Comparison of ENCODE assay signal across 17 cellular contexts in genomic region chr13:102978168-102978567, GRCh38.
DNase-seq lines count a peak whose midpoint lies in the region; ATAC-seq, FAIRE-seq and TF ChIP-seq lines count a peak whose summit lies in the region.
"Had no signal": no experiment of that assay in that cellular context is flagged by ENCODE, and none has a peak within 500 bp of the region (broad histone marks: within the 10 kb centered on the region; RNA-seq: fewer than 3 reads in every experiment).

No MANE protein-coding gene starts in this region.

- intact Hi-C loops in Right ventricle myocardium superior (cut with DNase I) = no loop called here
- intact Hi-C loops in Right ventricle myocardium inferior (cut with DNase I) = no loop called here
- intact Hi-C loops in vagina (cut with DNase I) = no loop called here

- H2AFZ ChIP-seq in keratinocyte (ENCODE audit: control insufficient read depth, low read length) = peak overlapping the region; percentile 84

- dilution Hi-C loops in keratinocyte (cut with MboI; ENCODE audit: extremely low pct_ligation_motif_present, low sequenced_read_pairs) = no loop called here

- H3K9me3 ChIP-seq in keratinocyte (ENCODE audit: control insufficient read depth, low read depth, low read length) (no peaks in the 10 kb centered on the region), vagina (no peaks in the 10 kb centered on the region)
- H3K9me3 ChIP-seq: transverse colon had no signal

- H3K36me3 ChIP-seq in keratinocyte (ENCODE audit: control insufficient read depth in 2 of 2, extremely low read depth in 1 of 2, insufficient read depth in 2 of 2, low read length in 2 of 2) (no peaks in the 10 kb centered on the region), vagina (no peaks in the 10 kb centered on the region)
- H3K36me3 ChIP-seq: transverse colon had no signal

- H3K4me3 ChIP-seq in coronary artery (peak overlapping the region; percentile 54), keratinocyte (ENCODE audit: control insufficient read depth in 2 of 3, extremely low read depth in 1 of 3, insufficient read depth in 2 of 3, low read depth in 1 of 3, low read length in 3 of 3) (no peak overlapping the region), vagina (peak overlapping the region; percentile 8 to 28)
- H3K4me3 ChIP-seq: K562, transverse colon had no signal

- FAIRE-seq in keratinocyte (lab: Jason Lieb, UNC) = no peak
- FAIRE-seq: A204.1, astrocyte, GM12891, K562 had no signal

- DNase-seq in Right ventricle myocardium superior (no peak), Right ventricle myocardium inferior (ENCODE audit: missing footprints) (no peak), coronary artery (ENCODE audit: low spot score) (no peak), keratinocyte (ENCODE audit: low read depth, low spot score) (no peak), vagina (ENCODE audit: extremely low spot score in 2 of 2) (no peak), DMS153 (lab: John Stamatoyannopoulos, UW) (no peak), SHP77 treated with DMSO at 0.1 percent for 48 hours (lab: John Stamatoyannopoulos, UW) (no peak)
- DNase-seq: activated gamma-delta T cell treated with Interleukin-2 at 50 U/mL for 16 hours; CD8-positive, alpha-beta memory T cell; NCI-H1105; NCI-H82; transverse colon had no signal

- no peak for TF ChIP-seq CTCF in coronary artery (IDR thresholded peaks at IDR 0.05)
- TF ChIP-seq CTCF in keratinocyte (optimal IDR thresholded peaks at IDR 0.05 in 1 of 3, IDR thresholded peaks at IDR 0.05 in 1 of 3, conservative IDR thresholded peaks at IDR 0.05 in 1 of 3; ENCODE audit: extremely low read depth in 1 of 3, insufficient read depth in 2 of 3, low read length in 3 of 3) = no peak
- TF ChIP-seq CTCF in vagina (IDR thresholded peaks at IDR 0.05) = no peak

- H3K27me3 ChIP-seq in keratinocyte (ENCODE audit: control insufficient read depth, extremely low read depth, insufficient read depth, low read length) = no peaks in the 10 kb centered on the region
- H3K27me3 ChIP-seq in vagina = no peaks in the 10 kb centered on the region

- H3K79me2 ChIP-seq in keratinocyte (ENCODE audit: control insufficient read depth, insufficient read depth, low read length) = no peaks in the 10 kb centered on the region

- ATAC-seq in Right ventricle myocardium superior (ENCODE audit: poor library complexity) (peak; percentile 52), Right ventricle myocardium inferior (no peak), HG02678 (IDR thresholded peaks at IDR 0.05; ENCODE audit: unreplicated experiment) (no peak)
- ATAC-seq: K562 had no signal

- no peaks in the 10 kb centered on the region for H4K20me1 ChIP-seq in keratinocyte (ENCODE audit: control insufficient read depth, extremely low read depth, insufficient read depth, low read length)

- H3K9me1 ChIP-seq in keratinocyte (ENCODE audit: control insufficient read depth, extremely low read depth, insufficient read depth, low read length) = no peaks in the 10 kb centered on the region

- no peak for TF ChIP-seq POLR2A in vagina (IDR thresholded peaks at IDR 0.05)

- no peak overlapping the region for H3K4me2 ChIP-seq in keratinocyte (ENCODE audit: control insufficient read depth, extremely low read depth, insufficient read depth, low read depth, low read length)

- H3K4me1 ChIP-seq in keratinocyte (ENCODE audit: control insufficient read depth, extremely low read depth, insufficient read depth, low read length) = peaks cover 5% of the 10 kb centered on the region
- no peaks in the 10 kb centered on the region for H3K4me1 ChIP-seq in vagina
- H3K4me1 ChIP-seq: transverse colon had no signal

- H3K27ac ChIP-seq in coronary artery (peak overlapping the region in 1 of 2 donors; percentile 46), keratinocyte (ENCODE audit: control insufficient read depth, insufficient read depth, low read length) (no peak overlapping the region), vagina (no peak overlapping the region)
- H3K27ac ChIP-seq: transverse colon had no signal

- no peak overlapping the region for H3K9ac ChIP-seq in keratinocyte (ENCODE audit: control insufficient read depth, extremely low read depth, insufficient read depth, low read length)

Comparison
In these comparisons a context has a peak if more than half of its experiments do, and no peak if none do; other contexts are left out.
1. H3K4me3 ChIP-seq: peak in coronary artery (single experiment) and vagina (2 of 2); none in keratinocyte (0 of 3).